18 cellular contexts compared by ENCODE assay signal in the genomic region with DNA sequence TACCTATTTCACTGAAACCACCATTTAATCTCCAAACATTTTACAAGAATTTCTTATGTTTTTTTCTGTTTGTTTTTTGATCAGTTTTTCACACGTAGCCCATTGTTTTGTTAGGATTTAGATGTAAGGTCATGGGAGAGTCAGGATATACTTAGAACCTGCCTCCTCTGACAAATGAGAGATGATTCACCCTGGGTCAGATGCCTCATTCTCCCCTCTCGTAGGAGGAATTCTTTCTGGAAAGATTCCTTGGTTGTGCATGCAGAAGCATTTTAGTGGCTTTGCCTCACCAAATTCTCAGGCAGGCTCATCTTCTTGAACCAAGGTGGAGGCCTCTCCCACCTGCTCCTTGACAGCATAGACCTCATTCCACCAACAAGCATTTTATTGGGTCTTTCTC.
DNase-seq lines count a peak whose midpoint lies in the region; ATAC-seq and TF ChIP-seq lines count a peak whose summit lies in the region.
"Had no signal": no experiment of that assay in that cellular context is flagged by ENCODE, and none has a peak within 500 bp of the region (broad histone marks: within the 10 kb centered on the region; RNA-seq: fewer than 3 reads in every experiment).

No MANE protein-coding gene starts in this region.

- H4K20me1 ChIP-seq in osteoblast (ENCODE audit: insufficient read depth, low read length) = no peaks in the 10 kb centered on the region

- TF ChIP-seq CTCF in osteoblast (IDR thresholded peaks at IDR 0.05; ENCODE audit: extremely low read depth, low read depth, low read length) = no peak

- H3K79me2 ChIP-seq in osteoblast (ENCODE audit: insufficient read depth, low read length) = no peaks in the 10 kb centered on the region

- no peak overlapping the region for H3K4me3 ChIP-seq in osteoblast (ENCODE audit: insufficient read depth, low read length)
- H3K4me3 ChIP-seq: heart right ventricle, K562, left lung had no signal

- ATAC-seq in esophagus mucosa (peak; percentile 77), HG03025 (IDR thresholded peaks at IDR 0.05; ENCODE audit: low FRiP score, unreplicated experiment) (no peak), GM19328 (IDR thresholded peaks at IDR 0.05; ENCODE audit: unreplicated experiment) (no peak), HG02588 (IDR thresholded peaks at IDR 0.05; ENCODE audit: unreplicated experiment) (no peak)
- ATAC-seq: activated naive CD8-positive, alpha-beta T cell treated with anti-CD3 and anti-CD28 coated beads, Interleukin-2, amount 50 U/mL, for 24 hours; heart right ventricle; K562; left lung; natural killer cell treated with Interleukin-12 subunit alpha and Interleukin-12 subunit beta and Interleukin-15 and Interleukin-18, amount 100 ng/mL, for 72 hours had no signal

- H2AFZ ChIP-seq in osteoblast (ENCODE audit: low read length) = peak overlapping the region; percentile 38

- no peaks in the 10 kb centered on the region for H3K9me3 ChIP-seq in osteoblast (ENCODE audit: low read depth, low read length)

- in situ Hi-C loops in G401 (cut with HindIII; ENCODE audit: low sequenced_read_pairs) = no loop called here

- H3K4me2 ChIP-seq in osteoblast (ENCODE audit: insufficient read depth, low read length) = no peak overlapping the region

- peak; percentile 82 for DNase-seq in ELR (ENCODE audit: low read depth)
- peak; percentile 72 for DNase-seq in RPMI7951 (ENCODE audit: low read depth)
- DNase-seq in osteoblast (ENCODE audit: insufficient read length, low spot score, missing footprints) = no peak
- no peak for DNase-seq in G401 (ENCODE audit: low spot score)
- DNase-seq: activated CD4-positive, CD25-positive, alpha-beta regulatory T cell treated with anti-CD3 and anti-CD28 coated beads, Interleukin-2, amount 50 U/mL, for 72 hours; activated naive CD8-positive, alpha-beta T cell treated with anti-CD3 and anti-CD28 coated beads, Interleukin-2, amount 50 U/mL, for 24 hours; activated T-cell treated with anti-CD3 and anti-CD28 coated beads for 4 hours; CD4-positive, CD25-positive, alpha-beta regulatory T cell; heart right ventricle; left lung; NCI-H1694; NCI-H524 treated with DMSO at 0.1 percent for 48 hours had no signal

- peak overlapping the region; percentile 79 for H3K27ac ChIP-seq in osteoblast (ENCODE audit: low read depth, low read length)
- H3K27ac ChIP-seq: heart right ventricle, left lung had no signal

- H3K36me3 ChIP-seq in osteoblast (ENCODE audit: insufficient read depth, low read length) = no peaks in the 10 kb centered on the region
- H3K36me3 ChIP-seq: heart right ventricle, left lung had no signal

- H3K4me1 ChIP-seq in osteoblast (ENCODE audit: insufficient read depth, low read length) = peaks cover 11% of the 10 kb centered on the region
- H3K4me1 ChIP-seq: heart right ventricle, left lung had no signal

- H3K27me3 ChIP-seq in osteoblast (ENCODE audit: insufficient read depth, low read length) = no peaks in the 10 kb centered on the region
- H3K27me3 ChIP-seq: heart right ventricle, left lung had no signal

Comparison
In these comparisons a context has a peak if more than half of its experiments do, and no peak if none do; other contexts are left out.
1. DNase-seq: peak in ELR (single experiment) and RPMI7951 (single experiment); none in osteoblast (single experiment) and G401 (single experiment).